22 cellular contexts compared by ENCODE assay signal in the genomic region with DNA sequence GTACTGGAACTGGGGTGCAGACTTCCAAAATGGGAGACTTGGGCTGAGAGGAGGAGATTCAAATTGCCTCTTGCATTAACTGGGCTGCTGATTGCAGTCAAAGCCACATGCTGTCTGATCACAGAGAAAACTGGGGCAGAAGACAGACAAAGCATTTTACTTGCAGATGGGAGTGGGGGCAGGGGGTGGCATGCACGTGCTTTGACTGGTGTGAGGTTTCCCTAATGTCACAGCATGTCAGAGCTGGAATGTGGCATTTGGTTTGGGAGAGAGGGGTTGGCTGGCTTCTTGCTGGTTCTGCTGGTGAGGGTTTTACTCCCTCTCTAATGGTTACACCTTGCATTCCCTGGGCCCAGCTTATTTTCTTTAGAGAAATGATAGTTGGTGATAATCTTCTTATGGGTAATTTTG. TPM values are rescaled to one million over a fixed set of nuclear protein-coding genes. Genes with fewer than 3 reads are reported as not detected.
DNase-seq lines count a peak whose midpoint lies in the region; ATAC-seq and TF ChIP-seq lines count a peak whose summit lies in the region.
"Had no signal": no experiment of that assay in that cellular context is flagged by ENCODE, and none has a peak within 500 bp of the region (broad histone marks: within the 10 kb centered on the region; RNA-seq: fewer than 3 reads in every experiment).

No MANE protein-coding gene starts in this region.

- no peak overlapping the region for H3K4me2 ChIP-seq in OCI-LY7 (ENCODE audit: low read length)

- no TSS peak for BruUV-seq in OCI-LY7 (replicated peaks; lab: Mats Ljungman, UMichigan)

- H3K36me3 ChIP-seq in heart right ventricle, result no peaks in the 10 kb centered on the region
- no peaks in the 10 kb centered on the region for H3K36me3 ChIP-seq in prostate gland
- no peaks in the 10 kb centered on the region for H3K36me3 ChIP-seq in OCI-LY7 (ENCODE audit: insufficient read depth, low read length)
- H3K36me3 ChIP-seq: breast epithelium, stomach, tibial nerve had no signal

- no peak for TF ChIP-seq POLR2A in prostate gland (IDR thresholded peaks at IDR 0.05)

- H3K4me1 ChIP-seq in right cardiac atrium (ENCODE audit: control insufficient read depth, insufficient read depth, low read length) (peaks cover 20% of the 10 kb centered on the region), heart right ventricle (peaks cover 4 to 64% (median 56%) of the 10 kb centered on the region in 9 donors), prostate gland (replicated peaks) (no peaks in the 10 kb centered on the region), OCI-LY7 (ENCODE audit: insufficient read depth, low read length, poor library complexity, severe bottlenecking) (no peaks in the 10 kb centered on the region)
- H3K4me1 ChIP-seq: breast epithelium had no signal

- H3K27ac ChIP-seq in right cardiac atrium (ENCODE audit: low read length), result peak overlapping the region; percentile 50
- peak overlapping the region in 1 of 10 donors; percentile 30 for H3K27ac ChIP-seq in heart right ventricle
- H3K27ac ChIP-seq in prostate gland, result no peak overlapping the region
- H3K27ac ChIP-seq in OCI-LY7 (ENCODE audit: low read depth, low read length, poor library complexity, severe bottlenecking), result no peak overlapping the region
- H3K27ac ChIP-seq: stomach, tibial nerve, VCaP had no signal

- H3K4me3 ChIP-seq in right cardiac atrium (ENCODE audit: low read length) (no peak overlapping the region), heart right ventricle (no peak overlapping the region), prostate gland (no peak overlapping the region), OCI-LY7 (ENCODE audit: low read depth, low read length, poor library complexity, severe bottlenecking) (no peak overlapping the region)
- H3K4me3 ChIP-seq: K562, stomach, tibial nerve had no signal

- H2AFZ ChIP-seq in OCI-LY7 (ENCODE audit: low read length), result no peak overlapping the region

- H3K27me3 Mint-ChIP-seq in chondrocyte (ENCODE audit: low read depth) (no peaks in the 10 kb centered on the region), type B pancreatic cell (peaks cover 5% of the 10 kb centered on the region)

- ATAC-seq in right cardiac atrium (peak in 1 of 2 donors; percentile 12), heart right ventricle (no peak)
- ATAC-seq: activated T-cell treated with anti-CD3 and anti-CD28 coated beads, Interleukin-2, amount 50 U/mL, for 4 hours; K562 had no signal

- no peaks in the 10 kb centered on the region for H3K9me2 ChIP-seq in OCI-LY7 (ENCODE audit: insufficient read depth, low read length)

- POLR2A ChIA-PET in OCI-LY7 (lab: Charles Lee), result no interaction called here

- no peaks in the 10 kb centered on the region for H3K79me2 ChIP-seq in OCI-LY7 (ENCODE audit: insufficient read depth, low read depth, low read length)

- H4K20me1 ChIP-seq in OCI-LY7 (ENCODE audit: insufficient read depth, low read length), result no peaks in the 10 kb centered on the region

- no peaks in the 10 kb centered on the region for H3K27me3 ChIP-seq in right cardiac atrium (ENCODE audit: control insufficient read depth, insufficient read depth)
- H3K27me3 ChIP-seq in heart right ventricle, result peaks cover 0 to 20% (median 0%) of the 10 kb centered on the region in 7 donors
- H3K27me3 ChIP-seq in prostate gland (replicated peaks; ENCODE audit: insufficient read depth), result no peaks in the 10 kb centered on the region
- H3K27me3 ChIP-seq: breast epithelium, tibial nerve had no signal

- CTCF ChIA-PET in OCI-LY7 (lab: Charles Lee; ENCODE audit: unreplicated experiment), result no interaction called here

- H3K4me1 Mint-ChIP-seq in chondrocyte (ENCODE audit: low read depth) (peaks cover 30% of the 10 kb centered on the region), type B pancreatic cell (ENCODE audit: unreplicated experiment) (peaks cover 58% of the 10 kb centered on the region)

- no peak for DNase-seq in right cardiac atrium
- DNase-seq in heart right ventricle, result no peak
- DNase-seq in chondrocyte (ENCODE audit: low spot score), result peak; percentile 25
- DNase-seq in midbrain (lab: John Stamatoyannopoulos, UW), result peak; percentile 4
- DNase-seq in type B pancreatic cell (ENCODE audit: extremely low spot score, unreplicated experiment), result no peak
- no peak for DNase-seq in GM19240 (ENCODE audit: insufficient read length, low spot score)
- DNase-seq in prostate gland (ENCODE audit: low spot score), result no peak
- DNase-seq in OCI-LY7 (ENCODE audit: low spot score), result no peak
- DNase-seq: activated CD4-positive, alpha-beta T cell treated with anti-CD3 and anti-CD28 coated beads for 48 hours; activated naive CD4-positive, alpha-beta T cell treated with Interleukin-2 at 50 U/mL for 16 hours; activated T-cell treated with anti-CD3 and anti-CD28 coated beads, Interleukin-2, amount 50 U/mL, for 4 hours; kidney glomerular epithelial cell; mammary epithelial cell; RPMI8226; stimulated activated CD8-positive, alpha-beta memory T cell treated with anti-CD3 and anti-CD28 coated beads, Interleukin-4, amount 100 ng/mL, for 48 hours; stomach had no signal

- no peaks in the 10 kb centered on the region for H3K9me3 Mint-ChIP-seq in chondrocyte (ENCODE audit: low read depth)
- H3K9me3 Mint-ChIP-seq in type B pancreatic cell, result no peaks in the 10 kb centered on the region
- H3K9me3 Mint-ChIP-seq: activated T-cell treated with anti-CD3 and anti-CD28 coated beads, Interleukin-2, amount 50 U/mL, for 4 hours; dendritic cell treated with granulocyte-macrophage colony-stimulating factor and Interleukin-4, amounts not matched to agents 40 ng/mL and 50 ng/mL, for 4 days; T-helper 2 cell treated with Interferon-gamma antibody and Interleukin-4, amounts not matched to agents 5 μg/mL and 100 μg/mL, for 36 hours had no signal

- H3K27ac Mint-ChIP-seq in chondrocyte (ENCODE audit: unreplicated experiment) (no peak overlapping the region), type B pancreatic cell (peak overlapping the region; percentile 26)
- H3K27ac Mint-ChIP-seq: dendritic cell treated with granulocyte-macrophage colony-stimulating factor and Interleukin-4, amounts not matched to agents 40 ng/mL and 50 ng/mL, for 4 days; T-helper 2 cell treated with Interferon-gamma antibody and Interleukin-4, amounts not matched to agents 5 μg/mL and 100 μg/mL, for 36 hours had no signal

- H3K36me3 Mint-ChIP-seq in chondrocyte (ENCODE audit: low read depth) (no peaks in the 10 kb centered on the region), type B pancreatic cell (no peaks in the 10 kb centered on the region)

- no peak for TF ChIP-seq CTCF in heart right ventricle (IDR thresholded peaks at IDR 0.05)
- no peak for TF ChIP-seq CTCF in chondrocyte (IDR thresholded peaks at IDR 0.05)
- TF ChIP-seq CTCF in type B pancreatic cell (conservative IDR thresholded peaks at IDR 0.05), result no peak
- TF ChIP-seq CTCF in prostate gland (IDR thresholded peaks at IDR 0.05), result no peak
- no peak for TF ChIP-seq CTCF in OCI-LY7 (conservative IDR thresholded peaks at IDR 0.05; ENCODE audit: low read length)

- H3K9me3 ChIP-seq in right cardiac atrium (ENCODE audit: control insufficient read depth, low read length) (no peaks in the 10 kb centered on the region), heart right ventricle (no peaks in the 10 kb centered on the region), prostate gland (no peaks in the 10 kb centered on the region), OCI-LY7 (ENCODE audit: low read length) (no peaks in the 10 kb centered on the region)
- H3K9me3 ChIP-seq: breast epithelium, stomach, tibial nerve had no signal

- intact Hi-C loops in right cardiac atrium (cut with DNase I), result loop anchor here in 1 of 4 donors (5.0 kb wide), 1 partner anchor 67 kb away; no protein-coding TSS in a partner anchor
- intact Hi-C loops in heart right ventricle (cut with DNase I), result no loop called here
- intact Hi-C loops in prostate gland (cut with DNase I), result no loop called here
- intact Hi-C loops in OCI-LY7 (cut with micrococcal nuclease; ENCODE audit: unreplicated experiment), result no loop called here

- no peak overlapping the region for H3K4me3 Mint-ChIP-seq in chondrocyte (ENCODE audit: unreplicated experiment)
- peak overlapping the region; percentile 89 for H3K4me3 Mint-ChIP-seq in type B pancreatic cell
- H3K4me3 Mint-ChIP-seq: activated T-cell treated with anti-CD3 and anti-CD28 coated beads, Interleukin-2, amount 50 U/mL, for 4 hours; dendritic cell treated with granulocyte-macrophage colony-stimulating factor and Interleukin-4, amounts not matched to agents 40 ng/mL and 50 ng/mL, for 4 days; T-helper 2 cell treated with Interferon-gamma antibody and Interleukin-4, amounts not matched to agents 5 μg/mL and 100 μg/mL, for 36 hours had no signal

- WGBS in right cardiac atrium, result 44% methylated on average over 1 of the region's 1 CpG
- 43 to 48% methylated on average over 1 of the region's 1 CpG for WGBS in heart right ventricle, 2 donors
- WGBS in prostate gland, result 25% methylated on average over 1 of the region's 1 CpG

RNA-seq across cellular contexts. Expression of a gene that starts 2.9 kb away (rescaled TPM):
- total RNA-seq in right cardiac atrium, result 10 to 100 TPM; 24.8 to 31.2 (median 28.0) TPM
- 10.0 TPM for polyA plus RNA-seq in right cardiac atrium
- 10 to 100 TPM; 11.6 to 28.2 (median 20.2) TPM for total RNA-seq in heart right ventricle
- 1 to 10 TPM; 2.4 to 3.7 TPM for polyA plus RNA-seq in heart right ventricle
- 14.1 to 17.2 TPM (median 14.3 TPM) in 3 replicates for total RNA-seq in chondrocyte
- total RNA-seq in type B pancreatic cell (ENCODE audit: low replicate concordance), result 11.5 and 28.8 TPM in 2 replicates
- total RNA-seq in prostate gland, result 10 to 100 TPM in 1 of 2 donors, 1 to 10 TPM in 1; 9.2 to 14.5 TPM
- total RNA-seq in OCI-LY7 (2014; rRNA removed; shearing (Covaris generic)), result not detected in 2 replicates
- total RNA-seq in OCI-LY7 (2022), result not detected in 2 replicates
- total RNA-seq: K562 had no signal
- polyA plus RNA-seq: K562 had no signal

Comparison
In these comparisons a context has a peak if more than half of its experiments do, and no peak if none do; other contexts are left out.
1. DNase-seq: peak in chondrocyte (single experiment) and midbrain (single experiment); none in right cardiac atrium (0 of 3), heart right ventricle (0 of 2), type B pancreatic cell (single experiment), GM19240 (single experiment), prostate gland (single experiment) and OCI-LY7 (single experiment).
2. RNA of a gene that starts 2.9 kb away (total RNA-seq): 11.5 to 28.8 TPM in type B pancreatic cell, 24.8 to 31.2 TPM in right cardiac atrium, 11.6 to 28.2 TPM in heart right ventricle, 9.2 to 14.5 TPM in prostate gland and 14.1 to 17.2 TPM in chondrocyte; not detected in OCI-LY7; every median in the first group is over 10 times any median in the second.